1 cellular context compared by ENCODE assay signal in genomic region chr4:1154126-1154522, GRCh38.
TF ChIP-seq lines count a peak whose summit lies in the region.

No MANE protein-coding gene starts in this region.

TF ChIP-seq in HEK293, 187 proteins besides CTCF, POLR2A, EP300 and RAD21 (continued from another document):
- TF ChIP-seq ZNF148 (tag by site-specific recombination; IDR thresholded peaks at IDR 0.05; ENCODE audit: borderline replicate concordance) (no peak), ZNF280C (tag by site-specific recombination; IDR thresholded peaks at IDR 0.05) (no peak), ZFHX2 (tag by site-specific recombination; conservative IDR thresholded peaks at IDR 0.05) (peak; percentile 75), ZSCAN5A (tag by site-specific recombination; IDR thresholded peaks at IDR 0.05) (no peak), ZNF596 (tag by site-specific recombination; IDR thresholded peaks at IDR 0.05) (no peak), ZNF837 (tag by site-specific recombination; IDR thresholded peaks at IDR 0.05) (no peak), ZNF621 (tag by site-specific recombination; IDR thresholded peaks at IDR 0.05) (no peak), GLIS2 (tag by site-specific recombination; IDR thresholded peaks at IDR 0.05) (no peak), ZNF560 (tag by site-specific recombination; IDR thresholded peaks at IDR 0.05; ENCODE audit: borderline replicate concordance) (no peak), ZNF548 (tag by site-specific recombination; IDR thresholded peaks at IDR 0.05) (no peak), ZBTB21 (tag by site-specific recombination; IDR thresholded peaks at IDR 0.05) (no peak), KLF1 (tag by site-specific recombination; IDR thresholded peaks at IDR 0.05) (peak; percentile 92), TSHZ1 (tag by site-specific recombination; IDR thresholded peaks at IDR 0.05; ENCODE audit: borderline replicate concordance) (no peak), EGR2 (tag by site-specific recombination; IDR thresholded peaks at IDR 0.05; ENCODE audit: low read depth) (peak; percentile 45), ZNF19 (tag by site-specific recombination; IDR thresholded peaks at IDR 0.05; ENCODE audit: low read depth) (no peak), ZFP41 (tag by site-specific recombination; IDR thresholded peaks at IDR 0.05; ENCODE audit: borderline replicate concordance) (no peak), ZNF433 (tag by site-specific recombination; IDR thresholded peaks at IDR 0.05; ENCODE audit: low read depth) (no peak), ZNF114 (tag by site-specific recombination; IDR thresholded peaks at IDR 0.05) (no peak)
